In the genomic region with DNA sequence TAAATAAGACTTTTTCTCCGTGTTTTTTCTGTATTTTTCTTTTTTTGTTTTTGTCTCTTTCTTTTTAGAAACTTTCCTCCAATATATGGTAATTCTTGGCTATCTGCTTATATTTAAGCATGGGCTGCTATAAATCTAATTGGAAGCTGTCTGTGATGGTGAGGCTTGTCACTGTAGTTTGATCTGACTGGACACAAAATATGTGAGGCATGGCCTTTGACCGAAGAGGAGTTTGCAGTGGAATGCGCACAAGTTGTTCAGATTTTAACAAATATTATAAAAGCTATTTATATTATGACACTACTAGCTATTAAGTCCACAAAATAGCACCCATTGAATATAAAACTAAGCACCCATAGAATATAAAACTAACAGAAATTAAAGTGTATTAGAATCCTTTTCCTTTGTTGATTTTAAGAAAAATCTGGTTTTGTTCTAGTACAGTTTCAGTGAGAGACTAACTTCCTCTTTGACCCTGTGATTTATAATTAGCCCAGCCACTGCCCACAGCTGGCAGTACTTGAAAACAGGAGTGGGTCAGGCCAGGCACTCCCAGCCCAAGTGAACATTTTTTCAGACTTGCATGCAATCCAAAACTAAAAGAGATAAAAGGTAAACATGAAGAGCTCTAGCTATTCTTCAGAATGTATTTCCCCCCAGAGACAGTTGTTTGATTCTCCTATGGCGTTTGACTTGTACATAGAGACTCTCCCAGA, we compare ENCODE assay signal across 12 cellular contexts.
DNase-seq lines count a peak whose midpoint lies in the region; ATAC-seq and TF ChIP-seq lines count a peak whose summit lies in the region.
"Had no signal": no experiment of that assay in that cellular context is flagged by ENCODE, and none has a peak within 500 bp of the region (broad histone marks: within the 10 kb centered on the region; RNA-seq: fewer than 3 reads in every experiment).

No MANE protein-coding gene starts in this region.

- H3K4me3 Mint-ChIP-seq in natural killer cell, result no peak overlapping the region
- H3K4me3 Mint-ChIP-seq: WTC11 had no signal

- DNase-seq in AG10803 (ENCODE audit: low read depth) (peak; percentile 25), left cardiac atrium (no peak), DMS114 treated with DMSO at 0.1 percent for 48 hours (lab: John Stamatoyannopoulos, UW; ENCODE audit: unreplicated experiment) (no peak), NCI-H748 (lab: John Stamatoyannopoulos, UW; ENCODE audit: unreplicated experiment) (no peak), natural killer cell (no peak), OCI-M2 (lab: John Stamatoyannopoulos, UW; ENCODE audit: unreplicated experiment) (no peak)
- DNase-seq: dorsolateral prefrontal cortex had no signal

- H3K36me3 Mint-ChIP-seq in natural killer cell, result no peaks in the 10 kb centered on the region
- H3K36me3 Mint-ChIP-seq: WTC11 had no signal

- H3K4me3 ChIP-seq in AG10803 (ENCODE audit: low read length), result no peak overlapping the region
- H3K4me3 ChIP-seq: dorsolateral prefrontal cortex, ovary, upper lobe of left lung had no signal

- no peaks in the 10 kb centered on the region for H3K9me3 Mint-ChIP-seq in natural killer cell
- H3K9me3 Mint-ChIP-seq: WTC11 had no signal

- H3K27me3 Mint-ChIP-seq in natural killer cell (ENCODE audit: low read depth in 2 of 2), result no peaks in the 10 kb centered on the region

- peaks cover 4 to 6% of the 10 kb centered on the region in 2 donors for H3K4me1 Mint-ChIP-seq in natural killer cell
- H3K4me1 Mint-ChIP-seq: WTC11 had no signal

- H3K27ac Mint-ChIP-seq in natural killer cell, result no peak overlapping the region
- H3K27ac Mint-ChIP-seq: WTC11 had no signal

- peak; percentile 67 for ATAC-seq in GM19468 (IDR thresholded peaks at IDR 0.05; ENCODE audit: extremely low read depth, unreplicated experiment)
- peak; percentile 62 for ATAC-seq in HG03439 (IDR thresholded peaks at IDR 0.05; ENCODE audit: unreplicated experiment)
- peak; percentile 88 to 90 for ATAC-seq in left cardiac atrium
- ATAC-seq in natural killer cell, result no peak
- ATAC-seq: WTC11 had no signal

- no peak for TF ChIP-seq CTCF in AG10803 (conservative IDR thresholded peaks at IDR 0.05; ENCODE audit: low read length)
- no peak for TF ChIP-seq CTCF in natural killer cell (IDR thresholded peaks at IDR 0.05)

- intact Hi-C loops in left cardiac atrium (cut with DNase I), result no loop called here
- intact Hi-C loops in natural killer cell (cut with micrococcal nuclease), result no loop called here

Comparison
In these comparisons a context has a peak if more than half of its experiments do, and no peak if none do; other contexts are left out.
1. ATAC-seq: peak in GM19468 (single experiment), HG03439 (single experiment) and left cardiac atrium (2 of 2); none in natural killer cell (0 of 3).